In genomic region chr7:128352138-128352537, GRCh38 we compare ENCODE assay signal across 8 cellular contexts. TPM values are rescaled to one million over a fixed set of nuclear protein-coding genes. Genes with fewer than 3 reads are reported as not detected.
DNase-seq lines count a peak whose midpoint lies in the region; ATAC-seq, FAIRE-seq and TF ChIP-seq lines count a peak whose summit lies in the region.

No MANE protein-coding gene starts in this region.

- H3K36me3 ChIP-seq in body of pancreas (replicated peaks in 1 of 2; ENCODE audit: insufficient read depth in 1 of 2, low read depth in 2 of 2) (no peaks in the 10 kb centered on the region), kidney (ENCODE audit: control insufficient read depth in 1 of 2, insufficient read depth in 2 of 2, low read length in 2 of 2) (no peaks in the 10 kb centered on the region)

- H3K4me1 ChIP-seq in body of pancreas (peaks cover 12% of the 10 kb centered on the region), kidney (ENCODE audit: control insufficient read depth in 1 of 2, insufficient read depth in 1 of 2, low read depth in 1 of 2, low read length in 2 of 2) (peaks cover 0 to 8% of the 10 kb centered on the region in 2 donors)

- WGBS in body of pancreas, 2 donors = 6 to 12% methylated on average over 8 to 35 of the region's 35 CpGs

- no peak overlapping the region for H3K9ac ChIP-seq in kidney (ENCODE audit: low read length in 2 of 2)

- H3K9me3 ChIP-seq in body of pancreas (no peaks in the 10 kb centered on the region), kidney (ENCODE audit: control insufficient read depth in 1 of 2, low read length in 2 of 2) (no peaks in the 10 kb centered on the region)

- peaks cover 46% of the 10 kb centered on the region for H3K27me3 Mint-ChIP-seq in stimulated activated memory B cell treated with anti-CD40 and anti-IgM and Interleukin-4, amounts not matched to agents 10 μg/mL and 1 μg/mL and 100 μg/mL, for 72 hours

- H3K27ac Mint-ChIP-seq in stimulated activated memory B cell treated with anti-CD40 and anti-IgM and Interleukin-4, amounts not matched to agents 10 μg/mL and 1 μg/mL and 100 μg/mL, for 72 hours = no peak overlapping the region

- H3K4me3 ChIP-seq in body of pancreas (no peak overlapping the region), kidney (ENCODE audit: low read length in 2 of 2) (no peak overlapping the region)

- peaks cover 0 to 11% of the 10 kb centered on the region in 2 donors for H3K27me3 ChIP-seq in body of pancreas

- no peak for TF ChIP-seq POLR2A in body of pancreas (IDR thresholded peaks at IDR 0.05)

- DNase-seq in activated gamma-delta T cell treated with Interleukin-2 at 50 U/mL for 16 hours (peak; percentile 24), activated gamma-delta T cell (lab: John Stamatoyannopoulos, UW) (no peak), body of pancreas (peak; percentile 62 to 73 (median 68)), kidney (peak; percentile 80), NCI-H2081 treated with DMSO at 0.1 percent for 48 hours (lab: John Stamatoyannopoulos, UW) (no peak), NCI-H2107 treated with DMSO at 0.1 percent for 48 hours (lab: John Stamatoyannopoulos, UW; ENCODE audit: unreplicated experiment) (no peak), COR-L47 (lab: John Stamatoyannopoulos, UW) (no peak)

- no peak for FAIRE-seq in kidney (lab: Jason Lieb, UNC)

- no peaks in the 10 kb centered on the region for H3K9me3 Mint-ChIP-seq in stimulated activated memory B cell treated with anti-CD40 and anti-IgM and Interleukin-4, amounts not matched to agents 10 μg/mL and 1 μg/mL and 100 μg/mL, for 72 hours

- H3K4me3 Mint-ChIP-seq in stimulated activated memory B cell treated with anti-CD40 and anti-IgM and Interleukin-4, amounts not matched to agents 10 μg/mL and 1 μg/mL and 100 μg/mL, for 72 hours = no peak overlapping the region

- peak in 6 of 7 experiments; percentile 43 to 72 (median 56) for TF ChIP-seq CTCF in body of pancreas (IDR thresholded peaks at IDR 0.05)
- peak; percentile 48 for TF ChIP-seq CTCF in kidney (IDR thresholded peaks at IDR 0.05; ENCODE audit: borderline replicate concordance, extremely low read depth, insufficient read depth)

- intact Hi-C loops in body of pancreas (cut with DNase I) (no loop called here), kidney (cut with DNase I) (no loop called here)

- no peaks in the 10 kb centered on the region for H3K36me3 Mint-ChIP-seq in stimulated activated memory B cell treated with anti-CD40 and anti-IgM and Interleukin-4, amounts not matched to agents 10 μg/mL and 1 μg/mL and 100 μg/mL, for 72 hours

- peak; percentile 75 for ATAC-seq in body of pancreas
- peak; percentile 18 for ATAC-seq in stimulated activated memory B cell treated with anti-CD40 and anti-IgM and Interleukin-4, amounts not matched to agents 10 μg/mL and 1 μg/mL and 100 μg/mL, for 72 hours

- H3K4me1 Mint-ChIP-seq in stimulated activated memory B cell treated with anti-CD40 and anti-IgM and Interleukin-4, amounts not matched to agents 10 μg/mL and 1 μg/mL and 100 μg/mL, for 72 hours = no peaks in the 10 kb centered on the region

- H3K27ac ChIP-seq in body of pancreas (no peak overlapping the region), kidney (ENCODE audit: low read depth in 2 of 2, low read length in 2 of 2) (no peak overlapping the region)

RNA-seq across cellular contexts. Expression of gene RBM28, which starts 8.4 kb away (rescaled TPM):
- 10 to 100 TPM; 20.2 to 28.3 TPM for total RNA-seq in body of pancreas
- 35.2 TPM for total RNA-seq in kidney
- polyA plus RNA-seq in kidney (ENCODE audit: insufficient read depth, low read depth, low replicate concordance) = 11.5 TPM

RNA-seq across cellular contexts. Expression of gene PRRT4, which starts 9.4 kb away (rescaled TPM):
- 1 to 10 TPM in 1 of 2 donors, not detected in 1; 7.6 TPM for total RNA-seq in body of pancreas
- not detected for total RNA-seq in kidney
- polyA plus RNA-seq in kidney (ENCODE audit: insufficient read depth, low read depth, low replicate concordance) = not detected

RNA-seq across cellular contexts. Expression of gene IMPDH1, which starts 57.6 kb away (rescaled TPM):
- total RNA-seq in body of pancreas = 10 to 100 TPM; 23.9 to 46.1 TPM
- total RNA-seq in kidney = 40.3 TPM
- 20.9 TPM for polyA plus RNA-seq in kidney (ENCODE audit: insufficient read depth, low read depth, low replicate concordance)

Comparison
In these comparisons a context has a peak if more than half of its experiments do, and no peak if none do; other contexts are left out.
1. DNase-seq: peak in activated gamma-delta T cell treated with Interleukin-2 at 50 U/mL for 16 hours (single experiment), body of pancreas (4 of 4) and kidney (single experiment); none in activated gamma-delta T cell (single experiment), NCI-H2081 treated with DMSO at 0.1 percent for 48 hours (single experiment), NCI-H2107 treated with DMSO at 0.1 percent for 48 hours (single experiment) and COR-L47 (single experiment).